ENCODE assay signal across 22 cellular contexts in genomic region chr7:97120713-97121457, GRCh38.
"Had no signal": no experiment of that assay in that cellular context is flagged by ENCODE, and none has a peak within 500 bp of the region (broad histone marks: within the 10 kb centered on the region; RNA-seq: fewer than 3 reads in every experiment).

No MANE protein-coding gene starts in this region.

- H2AFZ ChIP-seq: hepatocyte, parathyroid adenoma had no signal

- H3K4me3 ChIP-seq: esophagus muscularis mucosa, gastroesophageal sphincter, heart left ventricle, hepatocyte, lung, right lobe of liver, thoracic aorta, tibial nerve, upper lobe of left lung had no signal

- H3K4me1 ChIP-seq: foreskin keratinocyte, parathyroid adenoma had no signal

- H3K4me2 ChIP-seq: hepatocyte had no signal

- H3K9ac ChIP-seq: parathyroid adenoma had no signal

- H3K4me3 Mint-ChIP-seq: memory B cell; stimulated activated naive B cell treated with anti-CD40 and anti-IgM and Interleukin-4, amounts not matched to agents 10 μg/mL and 1 μg/mL and 100 μg/mL, for 72 hours; stimulated activated naive CD8-positive, alpha-beta T cell treated with anti-CD3 and anti-CD28 coated beads, Interleukin-15, Interleukin-2, amounts not matched to agents 100 ng/mL and 50 ng/mL, for 24 hours had no signal

- H3K27me3 ChIP-seq: esophagus muscularis mucosa, foreskin keratinocyte, gastroesophageal sphincter, heart left ventricle, hepatocyte, right lobe of liver, tibial nerve, upper lobe of left lung had no signal

- H3K27ac Mint-ChIP-seq: memory B cell; natural killer cell; progenitor cell of endocrine pancreas; stimulated activated naive B cell treated with anti-CD40 and anti-IgM and Interleukin-4, amounts not matched to agents 10 μg/mL and 1 μg/mL and 100 μg/mL, for 72 hours; stimulated activated naive CD8-positive, alpha-beta T cell treated with anti-CD3 and anti-CD28 coated beads, Interleukin-15, Interleukin-2, amounts not matched to agents 100 ng/mL and 50 ng/mL, for 24 hours had no signal

- DNase-seq: dermis blood vessel endothelial cell; effector memory CD4-positive, alpha-beta T cell; foreskin keratinocyte; heart left ventricle; kidney; natural killer cell; right lobe of liver; small intestine; stimulated activated CD4-positive, alpha-beta T cell treated with anti-CD3 and anti-CD28 coated beads, Interleukin-15, amount 100 ng/mL, for 24 hours; stimulated activated CD4-positive, alpha-beta T cell treated with anti-CD3 and anti-CD28 coated beads, Interleukin-2, amount 100 ng/mL, for 48 hours; stimulated activated naive B cell treated with anti-CD40 and anti-IgM and Interleukin-4, amounts not matched to agents 10 μg/mL and 1 μg/mL and 100 μg/mL, for 72 hours; upper lobe of left lung had no signal

- H3K9me3 ChIP-seq: esophagus muscularis mucosa, gastroesophageal sphincter, right lobe of liver, thoracic aorta, upper lobe of left lung had no signal

- H3K27ac ChIP-seq: esophagus muscularis mucosa, foreskin keratinocyte, gastroesophageal sphincter, heart left ventricle, hepatocyte, parathyroid adenoma, right lobe of liver, thoracic aorta, tibial nerve, upper lobe of left lung had no signal

- H3K36me3 ChIP-seq: esophagus muscularis mucosa, gastroesophageal sphincter, heart left ventricle, right lobe of liver, thoracic aorta, upper lobe of left lung had no signal

- H3K27me3 Mint-ChIP-seq: memory B cell; stimulated activated naive B cell treated with anti-CD40 and anti-IgM and Interleukin-4, amounts not matched to agents 10 μg/mL and 1 μg/mL and 100 μg/mL, for 72 hours; stimulated activated naive CD8-positive, alpha-beta T cell treated with anti-CD3 and anti-CD28 coated beads, Interleukin-15, Interleukin-2, amounts not matched to agents 100 ng/mL and 50 ng/mL, for 24 hours had no signal
